Comparison of ENCODE assay signal across 14 cellular contexts in genomic region chr15:77915261-77915960, GRCh38.
"Had no signal": no experiment of that assay in that cellular context is flagged by ENCODE, and none has a peak within 500 bp of the region (broad histone marks: within the 10 kb centered on the region; RNA-seq: fewer than 3 reads in every experiment).

No MANE protein-coding gene starts in this region.

- H3K9me3 Mint-ChIP-seq: activated naive CD4-positive, alpha-beta T cell treated with anti-CD3 and anti-CD28 coated beads, Interleukin-2, amount 50 U/mL, for 72 hours; neural progenitor cell had no signal

- H3K27me3 ChIP-seq: neural progenitor cell, pancreas, SJSA1, thyroid gland had no signal

- H3K36me3 Mint-ChIP-seq: activated naive CD4-positive, alpha-beta T cell treated with anti-CD3 and anti-CD28 coated beads, Interleukin-2, amount 50 U/mL, for 72 hours; neural progenitor cell had no signal

- H3K9ac ChIP-seq: neural progenitor cell had no signal

- H3K27ac ChIP-seq: epithelial cell of prostate, hepatocyte, lower lobe of right lung, neural progenitor cell, pancreas, SJSA1, thyroid gland had no signal

- H3K36me3 ChIP-seq: lower lobe of right lung, neural progenitor cell, pancreas, SJSA1, thyroid gland had no signal

- ATAC-seq: activated CD4-positive, alpha-beta T cell treated with anti-CD3 and anti-CD28 coated beads for 36 hours; activated CD8-positive, alpha-beta T cell treated with anti-CD3 and anti-CD28 coated beads, Interleukin-2, amount 10 ng/mL, durations not matched to agents 7 days and 5 days; activated naive CD4-positive, alpha-beta T cell treated with anti-CD3 and anti-CD28 coated beads, Interleukin-2, amount 50 U/mL, for 72 hours; lower lobe of right lung; pancreas had no signal

- DNase-seq: activated CD4-positive, alpha-beta T cell treated with anti-CD3 and anti-CD28 coated beads for 36 hours; activated CD8-positive, alpha-beta T cell treated with anti-CD3 and anti-CD28 coated beads, Interleukin-2, amount 10 ng/mL, durations not matched to agents 7 days and 5 days; activated effector memory CD4-positive, alpha-beta T cell treated with anti-CD3 and anti-CD28 coated beads, Interleukin-2, amount 50 U/mL, for 16 hours; anterior cingulate cortex; lower lobe of right lung; midbrain; T1000; thyroid gland had no signal

- H2AFZ ChIP-seq: hepatocyte, neural progenitor cell had no signal

- H3K9me3 ChIP-seq: lower lobe of right lung, pancreas, SJSA1, thyroid gland had no signal

- H3K4me1 Mint-ChIP-seq: activated CD4-positive, alpha-beta T cell treated with anti-CD3 and anti-CD28 coated beads for 36 hours; neural progenitor cell had no signal

- H3K4me3 Mint-ChIP-seq: activated CD4-positive, alpha-beta T cell treated with anti-CD3 and anti-CD28 coated beads for 36 hours; activated CD8-positive, alpha-beta T cell treated with anti-CD3 and anti-CD28 coated beads, Interleukin-2, amount 10 ng/mL, durations not matched to agents 7 days and 5 days; neural progenitor cell had no signal

- H3K4me3 ChIP-seq: hepatocyte, lower lobe of right lung, neural progenitor cell, pancreas, SJSA1, thyroid gland had no signal

- H3K4me1 ChIP-seq: lower lobe of right lung, neural progenitor cell, pancreas, SJSA1, thyroid gland had no signal

- H3K4me2 ChIP-seq: hepatocyte, neural progenitor cell had no signal

- H3K27ac Mint-ChIP-seq: activated CD4-positive, alpha-beta T cell treated with anti-CD3 and anti-CD28 coated beads for 36 hours; neural progenitor cell had no signal
